Comparison of ENCODE assay signal across 18 cellular contexts in genomic region chrX:26597981-26598380, GRCh38.
"Had no signal": no experiment of that assay in that cellular context is flagged by ENCODE, and none has a peak within 500 bp of the region (broad histone marks: within the 10 kb centered on the region; RNA-seq: fewer than 3 reads in every experiment).

No MANE protein-coding gene starts in this region.

- DNase-seq: activated CD4-positive, alpha-beta T cell treated with anti-CD3 and anti-CD28 coated beads, Interleukin-2, amount 50 U/mL, for 48 hours; activated gamma-delta T cell treated with Interleukin-2 at 50 U/mL for 16 hours; amniotic stem cell; body of pancreas; caudate nucleus; colonic mucosa; heart right ventricle; mesenchymal stem cell; naive thymus-derived CD4-positive, alpha-beta T cell; psoas muscle; right lobe of liver; small intestine; stimulated activated CD4-positive, alpha-beta T cell treated with anti-CD3 and anti-CD28 coated beads, Interleukin-15, amount 100 ng/mL, for 24 hours; stimulated activated CD4-positive, alpha-beta T cell treated with anti-CD3 and anti-CD28 coated beads, Interleukin-2, amount 100 ng/mL, for 48 hours; transverse colon; uterus; WERI-Rb-1 had no signal

- H3K27me3 ChIP-seq: body of pancreas, colonic mucosa, gastroesophageal sphincter, heart right ventricle, right lobe of liver, transverse colon had no signal

- H3K36me3 ChIP-seq: colonic mucosa, gastroesophageal sphincter, heart right ventricle, right lobe of liver, transverse colon, uterus, WERI-Rb-1 had no signal

- H3K27ac ChIP-seq: body of pancreas, colonic mucosa, gastroesophageal sphincter, heart right ventricle, psoas muscle, right lobe of liver, transverse colon, uterus, WERI-Rb-1 had no signal

- ATAC-seq: body of pancreas; gastroesophageal sphincter; heart right ventricle; naive thymus-derived CD4-positive, alpha-beta T cell; psoas muscle; right lobe of liver had no signal

- H3K4me1 ChIP-seq: body of pancreas, colonic mucosa, gastroesophageal sphincter, heart right ventricle, psoas muscle, right lobe of liver, transverse colon, uterus had no signal

- H3K9me3 ChIP-seq: body of pancreas, colonic mucosa, gastroesophageal sphincter, transverse colon, uterus had no signal

- H3K4me3 ChIP-seq: body of pancreas, colonic mucosa, gastroesophageal sphincter, heart right ventricle, psoas muscle, right lobe of liver, transverse colon, uterus had no signal
